32 cellular contexts compared by ENCODE assay signal in the genomic region with DNA sequence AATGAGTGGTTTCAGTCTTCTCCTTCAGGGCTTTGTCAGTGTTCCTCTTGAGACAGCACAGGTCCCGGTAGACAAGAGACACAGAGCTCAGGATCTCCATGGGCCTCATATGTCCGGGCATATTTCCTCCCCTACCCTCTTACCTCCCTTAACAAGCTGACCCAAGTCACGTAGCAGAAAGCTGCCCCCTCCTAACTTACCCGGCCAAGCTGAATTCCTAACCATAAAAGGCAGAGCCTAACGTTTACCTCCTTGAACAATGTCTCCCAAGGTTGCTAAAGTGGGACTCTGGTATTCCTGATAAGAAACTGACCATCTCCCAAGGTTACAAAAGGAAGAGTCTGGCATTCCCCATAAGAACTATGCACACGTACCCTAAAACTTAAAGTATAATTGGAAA.
"Had no signal": no experiment of that assay in that cellular context is flagged by ENCODE, and none has a peak within 500 bp of the region (broad histone marks: within the 10 kb centered on the region; RNA-seq: fewer than 3 reads in every experiment).

No MANE protein-coding gene starts in this region.

- FAIRE-seq: endothelial cell of umbilical vein, islet of Langerhans, pancreas had no signal

- H3K27me3 Mint-ChIP-seq: activated CD4-positive, alpha-beta memory T cell treated with anti-CD3 and anti-CD28 coated beads, Interleukin-2, amount 10 ng/mL, durations not matched to agents 7 days and 5 days; effector memory CD8-positive, alpha-beta T cell; natural killer cell treated with Interleukin-12 subunit alpha and Interleukin-12 subunit beta and Interleukin-15 and Interleukin-18, amount 100 ng/mL, for 72 hours; stimulated activated naive B cell treated with anti-CD40 and anti-IgM and Interleukin-4, amounts not matched to agents 10 μg/mL and 1 μg/mL and 100 μg/mL, for 72 hours had no signal

- H3K27ac Mint-ChIP-seq: activated CD4-positive, alpha-beta memory T cell treated with anti-CD3 and anti-CD28 coated beads, Interleukin-2, amount 10 ng/mL, durations not matched to agents 7 days and 5 days; activated CD4-positive, alpha-beta T cell treated with anti-CD3 and anti-CD28 coated beads, Interleukin-2, amount 10 ng/mL, durations not matched to agents 7 days and 5 days; activated naive CD4-positive, alpha-beta T cell treated with anti-CD3 and anti-CD28 coated beads, Interleukin-2, amount 50 U/mL, for 24 hours; activated T-helper 17 cell treated with anti-CD3 and anti-CD28 coated beads, Interleukin-2, amount 50 U/mL, for 72 hours; effector memory CD8-positive, alpha-beta T cell; natural killer cell treated with Interleukin-12 subunit alpha and Interleukin-12 subunit beta and Interleukin-15 and Interleukin-18, amount 100 ng/mL, for 72 hours; stimulated activated naive B cell treated with anti-CD40 and anti-IgM and Interleukin-4, amounts not matched to agents 10 μg/mL and 1 μg/mL and 100 μg/mL, for 72 hours; T-helper 17 cell had no signal

- H3K4me3 ChIP-seq: body of pancreas, coronary artery, gastroesophageal sphincter, left ventricle myocardium inferior, lung, mucosa of descending colon, pancreas, psoas muscle, right atrium auricular region, stomach, suprapubic skin, transverse colon had no signal

- H3K9me3 ChIP-seq: body of pancreas, gastroesophageal sphincter, left ventricle myocardium inferior, mucosa of descending colon, pancreas, psoas muscle, right atrium auricular region, stomach, suprapubic skin, transverse colon had no signal

- H3K4me1 Mint-ChIP-seq: activated CD4-positive, alpha-beta memory T cell treated with anti-CD3 and anti-CD28 coated beads, Interleukin-2, amount 10 ng/mL, durations not matched to agents 7 days and 5 days; activated CD4-positive, alpha-beta T cell treated with anti-CD3 and anti-CD28 coated beads, Interleukin-2, amount 10 ng/mL, durations not matched to agents 7 days and 5 days; activated naive CD4-positive, alpha-beta T cell treated with anti-CD3 and anti-CD28 coated beads, Interleukin-2, amount 50 U/mL, for 24 hours; activated T-helper 17 cell treated with anti-CD3 and anti-CD28 coated beads, Interleukin-2, amount 50 U/mL, for 72 hours; T-helper 17 cell had no signal

- H3K36me3 Mint-ChIP-seq: activated naive CD4-positive, alpha-beta T cell treated with anti-CD3 and anti-CD28 coated beads, Interleukin-2, amount 50 U/mL, for 24 hours; natural killer cell treated with Interleukin-12 subunit alpha and Interleukin-12 subunit beta and Interleukin-15 and Interleukin-18, amount 100 ng/mL, for 72 hours; stimulated activated naive B cell treated with anti-CD40 and anti-IgM and Interleukin-4, amounts not matched to agents 10 μg/mL and 1 μg/mL and 100 μg/mL, for 72 hours had no signal

- H3K27me3 ChIP-seq: body of pancreas, gastroesophageal sphincter, pancreas, right atrium auricular region, stomach, suprapubic skin, transverse colon had no signal

- H3K27ac ChIP-seq: body of pancreas, coronary artery, gastroesophageal sphincter, left ventricle myocardium inferior, pancreas, psoas muscle, right atrium auricular region, stomach, suprapubic skin, transverse colon, WERI-Rb-1 had no signal

- H3K36me3 ChIP-seq: gastroesophageal sphincter, left ventricle myocardium inferior, pancreas, right atrium auricular region, stomach, suprapubic skin, transverse colon, WERI-Rb-1 had no signal

- H3K9me3 Mint-ChIP-seq: activated CD4-positive, alpha-beta memory T cell treated with anti-CD3 and anti-CD28 coated beads, Interleukin-2, amount 10 ng/mL, durations not matched to agents 7 days and 5 days; activated CD4-positive, alpha-beta T cell treated with anti-CD3 and anti-CD28 coated beads, Interleukin-2, amount 10 ng/mL, durations not matched to agents 7 days and 5 days; activated naive CD4-positive, alpha-beta T cell treated with anti-CD3 and anti-CD28 coated beads, Interleukin-2, amount 50 U/mL, for 24 hours; activated T-cell treated with anti-CD3 and anti-CD28 coated beads, Interleukin-2, amount 50 U/mL, for 4 hours; activated T-helper 17 cell treated with anti-CD3 and anti-CD28 coated beads, Interleukin-2, amount 50 U/mL, for 72 hours; natural killer cell treated with Interleukin-12 subunit alpha and Interleukin-12 subunit beta and Interleukin-15 and Interleukin-18, amount 100 ng/mL, for 72 hours; stimulated activated naive B cell treated with anti-CD40 and anti-IgM and Interleukin-4, amounts not matched to agents 10 μg/mL and 1 μg/mL and 100 μg/mL, for 72 hours had no signal

- H3K4me3 Mint-ChIP-seq: activated CD4-positive, alpha-beta memory T cell treated with anti-CD3 and anti-CD28 coated beads, Interleukin-2, amount 10 ng/mL, durations not matched to agents 7 days and 5 days; activated CD4-positive, alpha-beta T cell treated with anti-CD3 and anti-CD28 coated beads, Interleukin-2, amount 10 ng/mL, durations not matched to agents 7 days and 5 days; activated naive CD4-positive, alpha-beta T cell treated with anti-CD3 and anti-CD28 coated beads, Interleukin-2, amount 50 U/mL, for 24 hours; activated T-cell treated with anti-CD3 and anti-CD28 coated beads, Interleukin-2, amount 50 U/mL, for 4 hours; activated T-helper 17 cell treated with anti-CD3 and anti-CD28 coated beads, Interleukin-2, amount 50 U/mL, for 72 hours; effector memory CD8-positive, alpha-beta T cell; natural killer cell treated with Interleukin-12 subunit alpha and Interleukin-12 subunit beta and Interleukin-15 and Interleukin-18, amount 100 ng/mL, for 72 hours; stimulated activated naive B cell treated with anti-CD40 and anti-IgM and Interleukin-4, amounts not matched to agents 10 μg/mL and 1 μg/mL and 100 μg/mL, for 72 hours; T-helper 17 cell had no signal

- H3K4me1 ChIP-seq: body of pancreas, left ventricle myocardium inferior, pancreas, psoas muscle, right atrium auricular region, suprapubic skin, transverse colon had no signal

- DNase-seq: activated CD4-positive, alpha-beta memory T cell treated with anti-CD3 and anti-CD28 coated beads, Interleukin-2, amount 10 ng/mL, durations not matched to agents 7 days and 5 days; activated CD4-positive, alpha-beta T cell treated with anti-CD3 and anti-CD28 coated beads for 1 hour; activated CD4-positive, alpha-beta T cell treated with anti-CD3 and anti-CD28 coated beads, Interleukin-2, amount 10 ng/mL, durations not matched to agents 7 days and 5 days; activated CD8-positive, alpha-beta memory T cell treated with anti-CD3 and anti-CD28 coated beads, Interleukin-2, amount 50 U/mL, for 48 hours; activated gamma-delta T cell treated with Interleukin-2 at 50 U/mL for 16 hours; activated T-cell treated with anti-CD3 and anti-CD28 coated beads, Interleukin-2, amount 50 U/mL, for 4 hours; body of pancreas; effector memory CD8-positive, alpha-beta T cell; hippocampal formation; left ventricle myocardium inferior; mucosa of descending colon; pancreas; psoas muscle; stimulated activated CD4-positive, alpha-beta T cell treated with anti-CD3 and anti-CD28 coated beads, Interleukin-15, amount 100 ng/mL, for 24 hours; stimulated activated CD4-positive, alpha-beta T cell treated with anti-CD3 and anti-CD28 coated beads, Interleukin-2, amount 100 ng/mL, for 24 hours; stimulated activated naive B cell treated with anti-CD40 and anti-IgM and Interleukin-4, amounts not matched to agents 10 μg/mL and 1 μg/mL and 100 μg/mL, for 72 hours; stomach; SW 1271; T-helper 17 cell; T1000; transverse colon; WERI-Rb-1 had no signal

- ATAC-seq: activated T-cell treated with anti-CD3 and anti-CD28 coated beads, Interleukin-2, amount 50 U/mL, for 4 hours; activated T-helper 17 cell treated with anti-CD3 and anti-CD28 coated beads, Interleukin-2, amount 50 U/mL, for 72 hours; body of pancreas; effector memory CD8-positive, alpha-beta T cell; gastroesophageal sphincter; mucosa of descending colon; natural killer cell treated with Interleukin-12 subunit alpha and Interleukin-12 subunit beta and Interleukin-15 and Interleukin-18, amount 100 ng/mL, for 72 hours; pancreas; psoas muscle; stimulated activated naive B cell treated with anti-CD40 and anti-IgM and Interleukin-4, amounts not matched to agents 10 μg/mL and 1 μg/mL and 100 μg/mL, for 72 hours; T-helper 17 cell had no signal
